35 cellular contexts compared by ENCODE assay signal in the genomic region with DNA sequence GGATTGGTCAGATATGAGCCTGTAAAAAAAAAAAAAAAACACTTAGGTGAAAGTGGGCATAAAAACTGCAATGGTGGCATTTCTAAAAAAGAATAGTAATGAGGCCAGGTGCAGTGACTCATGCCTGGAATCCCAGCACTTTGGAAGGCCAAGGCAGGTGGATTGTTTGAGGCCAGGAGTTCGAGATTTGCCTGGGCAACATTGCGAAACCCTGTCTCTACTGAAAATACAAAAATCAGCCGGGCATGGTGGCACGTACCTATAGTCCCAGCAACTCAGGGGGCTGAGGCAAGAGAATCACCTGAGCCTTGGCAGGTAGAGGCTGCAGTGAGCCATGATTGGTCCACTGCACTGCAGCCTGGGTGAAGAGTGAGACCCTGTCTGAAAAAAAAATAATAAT.
"Had no signal": no experiment of that assay in that cellular context is flagged by ENCODE, and none has a peak within 500 bp of the region (broad histone marks: within the 10 kb centered on the region; RNA-seq: fewer than 3 reads in every experiment).

No MANE protein-coding gene starts in this region.

- H3K27ac ChIP-seq: adrenal gland, body of pancreas, cardiac muscle cell, colonic mucosa, epithelial cell of prostate, esophagus squamous epithelium, gastroesophageal sphincter, heart right ventricle had no signal

- H3K4me1 Mint-ChIP-seq: T-helper 17 cell had no signal

- FAIRE-seq: endometrium, endothelial cell of umbilical vein had no signal

- DNase-seq: activated CD4-positive, alpha-beta memory T cell treated with anti-CD3 and anti-CD28 coated beads for 36 hours; activated CD4-positive, alpha-beta T cell treated with anti-CD3 and anti-CD28 coated beads for 1 hour; activated CD4-positive, alpha-beta T cell treated with anti-CD3 and anti-CD28 coated beads for 4 hours; activated CD8-positive, alpha-beta memory T cell treated with anti-CD3 and anti-CD28 coated beads, Interleukin-2, amount 10 ng/mL, durations not matched to agents 7 days and 5 days; activated CD8-positive, alpha-beta memory T cell treated with anti-CD3 and anti-CD28 coated beads, Interleukin-2, amount 50 U/mL, for 4 hours; activated CD8-positive, alpha-beta T cell treated with anti-CD3 and anti-CD28 coated beads, Interleukin-2, amount 10 ng/mL, durations not matched to agents 7 days and 5 days; activated effector memory CD4-positive, alpha-beta T cell treated with anti-CD3 and anti-CD28 coated beads, Interleukin-2, amount 50 U/mL, for 16 hours; activated naive CD4-positive, alpha-beta T cell treated with anti-CD3 and anti-CD28 coated beads for 36 hours; activated naive CD8-positive, alpha-beta T cell treated with anti-CD3 and anti-CD28 coated beads for 36 hours; activated naive CD8-positive, alpha-beta T cell treated with anti-CD3 and anti-CD28 coated beads, Interleukin-2, amount 50 U/mL, for 24 hours; activated T-cell treated with anti-CD3 and anti-CD28 coated beads, Interleukin-2, amount 50 U/mL, for 1 hour; activated T-cell treated with anti-CD3 and anti-CD28 coated beads, Interleukin-2, amount 50 U/mL, for 48 hours; adrenal gland; amygdala; aorta; body of pancreas; central memory CD4-positive, alpha-beta T cell; cerebellar nuclear complex; colonic mucosa; effector CD8-positive, alpha-beta T cell; esophagus squamous epithelium; foreskin melanocyte; heart right ventricle; T-helper 1 cell; T-helper 17 cell; T1000 had no signal

- H3K4me1 ChIP-seq: adrenal gland, body of pancreas, colonic mucosa, esophagus squamous epithelium, gastroesophageal sphincter, heart right ventricle had no signal

- H3K4me3 ChIP-seq: adrenal gland, body of pancreas, cardiac muscle cell, colonic mucosa, esophagus squamous epithelium, gastroesophageal sphincter, heart right ventricle had no signal

- H3K27me3 ChIP-seq: adrenal gland, body of pancreas, cardiac muscle cell, colonic mucosa, esophagus squamous epithelium, gastroesophageal sphincter, heart right ventricle had no signal

- H3K27ac Mint-ChIP-seq: activated CD4-positive, alpha-beta memory T cell treated with anti-CD3 and anti-CD28 coated beads for 36 hours; activated CD8-positive, alpha-beta memory T cell treated with anti-CD3 and anti-CD28 coated beads, Interleukin-2, amount 10 ng/mL, durations not matched to agents 7 days and 5 days; activated CD8-positive, alpha-beta T cell treated with anti-CD3 and anti-CD28 coated beads, Interleukin-2, amount 10 ng/mL, durations not matched to agents 7 days and 5 days; activated naive CD4-positive, alpha-beta T cell treated with anti-CD3 and anti-CD28 coated beads for 36 hours; activated naive CD4-positive, alpha-beta T cell treated with anti-CD3 and anti-CD28 coated beads, Interleukin-2, amount 50 U/mL, for 24 hours; activated naive CD8-positive, alpha-beta T cell treated with anti-CD3 and anti-CD28 coated beads for 36 hours; activated naive CD8-positive, alpha-beta T cell treated with anti-CD3 and anti-CD28 coated beads, Interleukin-2, amount 50 U/mL, for 24 hours; activated T-helper 1 cell treated with anti-CD3 and anti-CD28 coated beads, Interleukin-12 subunit alpha, Interleukin-12 subunit beta, Interleukin-2, Interleukin-4 antibody, amounts not matched to agents 30 ng/mL and 10 ng/mL and 1 ng/mL, durations not matched to agents 14 hours and 24 hours and 36 hours; activated T-helper 2 cell treated with anti-CD3 and anti-CD28 coated beads, Interferon-gamma antibody, Interleukin-2, Interleukin-4, amounts not matched to agents 10 μg/mL and 5 μg/mL and 100 μg/mL, durations not matched to agents 14 hours and 24 hours and 36 hours; T-helper 17 cell; T-helper 2 cell treated with Interferon-gamma antibody and Interleukin-4, amounts not matched to agents 5 μg/mL and 100 μg/mL, for 36 hours had no signal

- H3K36me3 ChIP-seq: adrenal gland, cardiac muscle cell, colonic mucosa, esophagus squamous epithelium, gastroesophageal sphincter, heart right ventricle had no signal

- H3K9me3 ChIP-seq: adrenal gland, body of pancreas, colonic mucosa, esophagus squamous epithelium, gastroesophageal sphincter, heart right ventricle had no signal

- ATAC-seq: activated CD8-positive, alpha-beta memory T cell treated with anti-CD3 and anti-CD28 coated beads, Interleukin-2, amount 10 ng/mL, durations not matched to agents 7 days and 5 days; activated CD8-positive, alpha-beta T cell treated with anti-CD3 and anti-CD28 coated beads, Interleukin-2, amount 10 ng/mL, durations not matched to agents 7 days and 5 days; activated naive CD8-positive, alpha-beta T cell treated with anti-CD3 and anti-CD28 coated beads, Interleukin-2, amount 50 U/mL, for 24 hours; body of pancreas; gastroesophageal sphincter; heart right ventricle; T-helper 17 cell had no signal

- H3K27me3 Mint-ChIP-seq: activated CD4-positive, alpha-beta memory T cell treated with anti-CD3 and anti-CD28 coated beads for 36 hours; activated CD8-positive, alpha-beta memory T cell treated with anti-CD3 and anti-CD28 coated beads, Interleukin-2, amount 10 ng/mL, durations not matched to agents 7 days and 5 days; activated naive CD4-positive, alpha-beta T cell treated with anti-CD3 and anti-CD28 coated beads, Interleukin-2, amount 50 U/mL, for 24 hours; activated naive CD8-positive, alpha-beta T cell treated with anti-CD3 and anti-CD28 coated beads for 36 hours; activated naive CD8-positive, alpha-beta T cell treated with anti-CD3 and anti-CD28 coated beads, Interleukin-2, amount 50 U/mL, for 24 hours; T-helper 17 cell had no signal

- H3K36me3 Mint-ChIP-seq: activated CD4-positive, alpha-beta memory T cell treated with anti-CD3 and anti-CD28 coated beads for 36 hours; activated naive CD4-positive, alpha-beta T cell treated with anti-CD3 and anti-CD28 coated beads, Interleukin-2, amount 50 U/mL, for 24 hours had no signal

- H3K9me3 Mint-ChIP-seq: activated CD4-positive, alpha-beta memory T cell treated with anti-CD3 and anti-CD28 coated beads for 36 hours; activated naive CD4-positive, alpha-beta T cell treated with anti-CD3 and anti-CD28 coated beads for 36 hours; activated naive CD4-positive, alpha-beta T cell treated with anti-CD3 and anti-CD28 coated beads, Interleukin-2, amount 50 U/mL, for 24 hours; activated naive CD8-positive, alpha-beta T cell treated with anti-CD3 and anti-CD28 coated beads for 36 hours; T-helper 2 cell treated with Interferon-gamma antibody and Interleukin-4, amounts not matched to agents 5 μg/mL and 100 μg/mL, for 36 hours had no signal

- H3K4me3 Mint-ChIP-seq: activated CD4-positive, alpha-beta memory T cell treated with anti-CD3 and anti-CD28 coated beads for 36 hours; activated CD8-positive, alpha-beta memory T cell treated with anti-CD3 and anti-CD28 coated beads, Interleukin-2, amount 10 ng/mL, durations not matched to agents 7 days and 5 days; activated CD8-positive, alpha-beta T cell treated with anti-CD3 and anti-CD28 coated beads, Interleukin-2, amount 10 ng/mL, durations not matched to agents 7 days and 5 days; activated naive CD4-positive, alpha-beta T cell treated with anti-CD3 and anti-CD28 coated beads for 36 hours; activated naive CD4-positive, alpha-beta T cell treated with anti-CD3 and anti-CD28 coated beads, Interleukin-2, amount 50 U/mL, for 24 hours; activated naive CD8-positive, alpha-beta T cell treated with anti-CD3 and anti-CD28 coated beads for 36 hours; activated naive CD8-positive, alpha-beta T cell treated with anti-CD3 and anti-CD28 coated beads, Interleukin-2, amount 50 U/mL, for 24 hours; activated T-helper 1 cell treated with anti-CD3 and anti-CD28 coated beads, Interleukin-12 subunit alpha, Interleukin-12 subunit beta, Interleukin-2, Interleukin-4 antibody, amounts not matched to agents 30 ng/mL and 10 ng/mL and 1 ng/mL, durations not matched to agents 14 hours and 24 hours and 36 hours; T-helper 17 cell; T-helper 2 cell treated with Interferon-gamma antibody and Interleukin-4, amounts not matched to agents 5 μg/mL and 100 μg/mL, for 36 hours had no signal
